9 cellular contexts compared by ENCODE assay signal in the genomic region with DNA sequence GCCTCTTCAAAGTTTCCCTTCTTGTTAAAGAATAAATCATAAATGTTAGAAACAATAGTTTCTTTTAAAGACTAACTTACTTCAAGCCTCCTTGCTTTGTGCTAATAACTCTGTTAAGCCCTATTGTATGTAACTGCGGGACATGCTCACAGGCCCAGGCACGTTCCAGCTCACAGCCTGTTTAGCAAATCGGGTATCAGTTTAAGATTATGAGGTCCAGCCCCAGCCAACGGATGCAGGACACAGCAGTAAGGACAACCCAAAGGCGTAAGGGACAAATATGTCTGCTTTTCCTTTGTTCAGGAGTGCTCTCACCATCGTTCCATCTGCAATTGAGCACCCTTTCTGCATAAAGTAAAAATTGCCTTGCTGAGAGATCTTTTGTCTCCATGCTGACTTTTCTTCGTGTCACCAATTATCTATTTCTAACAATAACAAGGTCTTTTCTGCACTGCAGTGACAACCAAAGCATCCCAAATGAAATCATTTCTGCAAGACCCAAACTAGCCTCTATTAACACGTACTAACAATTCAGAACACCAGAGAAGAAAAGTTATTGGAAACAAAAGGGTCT. TPM values are rescaled to one million over a fixed set of nuclear protein-coding genes. Genes with fewer than 3 reads are reported as not detected.
DNase-seq lines count a peak whose midpoint lies in the region; ATAC-seq, FAIRE-seq and TF ChIP-seq lines count a peak whose summit lies in the region.
"Had no signal": no experiment of that assay in that cellular context is flagged by ENCODE, and none has a peak within 500 bp of the region (broad histone marks: within the 10 kb centered on the region; RNA-seq: fewer than 3 reads in every experiment).

No MANE protein-coding gene starts in this region.

- H3K9me3 ChIP-seq in OCI-LY1 (ENCODE audit: low read length) = no peaks in the 10 kb centered on the region
- H3K9me3 ChIP-seq in endodermal cell (ENCODE audit: control insufficient read depth, low read length) = peaks cover 9% of the 10 kb centered on the region
- H3K9me3 ChIP-seq in neuron (ENCODE audit: low read length) = no peaks in the 10 kb centered on the region
- H3K9me3 ChIP-seq in body of pancreas = no peaks in the 10 kb centered on the region
- H3K9me3 ChIP-seq: mucosa of descending colon had no signal

- H3K9me3 Mint-ChIP-seq in endodermal cell = peaks cover 4% of the 10 kb centered on the region

- H3K9ac ChIP-seq in OCI-LY1 (ENCODE audit: low read length) = peak overlapping the region; percentile 96
- H3K9ac ChIP-seq in endodermal cell (ENCODE audit: extremely low read depth, low read length, poor library complexity, severe bottlenecking) = no peak overlapping the region

- H3K27ac Mint-ChIP-seq in endodermal cell = peak overlapping the region; percentile 100

- peak overlapping the region; percentile 86 for H3K4me2 ChIP-seq in OCI-LY1 (ENCODE audit: low read length)

- no peaks in the 10 kb centered on the region for H3F3A ChIP-seq in OCI-LY1 (ENCODE audit: insufficient read depth, low read length)

- WGBS in endodermal cell (ENCODE audit: insufficient coverage in 1 of 2, insufficient read length in 1 of 2), 2 experiments = 89 to 94% methylated on average over 7 to 8 of the region's 8 CpGs
- 89 to 92% methylated on average over 8 of the region's 8 CpGs for WGBS in body of pancreas, 2 donors

- no peak for TF ChIP-seq CTCF in D721Med (IDR thresholded peaks at IDR 0.05; ENCODE audit: insufficient read depth, missing control alignments)
- no peak for TF ChIP-seq CTCF in OCI-LY1 (IDR thresholded peaks at IDR 0.05; ENCODE audit: low read length)
- TF ChIP-seq CTCF in endodermal cell (conservative IDR thresholded peaks at IDR 0.05) = no peak
- TF ChIP-seq CTCF in body of pancreas (IDR thresholded peaks at IDR 0.05) = no peak

- H3K36me3 Mint-ChIP-seq in endodermal cell (ENCODE audit: low read depth) = peaks cover 11% of the 10 kb centered on the region

- H3K4me1 ChIP-seq in OCI-LY1 (ENCODE audit: insufficient read depth, low read length, severe bottlenecking) (peaks cover 22% of the 10 kb centered on the region), endodermal cell (ENCODE audit: control insufficient read depth, insufficient read depth, low read length) (no peaks in the 10 kb centered on the region), neuron (ENCODE audit: insufficient read depth, low read length) (peaks cover 18% of the 10 kb centered on the region), body of pancreas (peaks cover 27% of the 10 kb centered on the region)

- peak; percentile 51 for FAIRE-seq in D721Med (lab: Jason Lieb, UNC)

- peaks cover 32% of the 10 kb centered on the region for H3K4me1 Mint-ChIP-seq in endodermal cell

- no peak for ATAC-seq in HG02759 (IDR thresholded peaks at IDR 0.05; ENCODE audit: unreplicated experiment)
- ATAC-seq in body of pancreas = no peak
- ATAC-seq: mucosa of descending colon had no signal

- H2AFZ ChIP-seq in OCI-LY1 (ENCODE audit: low read length) = no peak overlapping the region
- H2AFZ ChIP-seq in neuron (ENCODE audit: low read depth, low read length) = no peak overlapping the region

- H3K27me3 Mint-ChIP-seq in endodermal cell (ENCODE audit: insufficient read depth) = no peaks in the 10 kb centered on the region

- peaks cover 23% of the 10 kb centered on the region for H3K79me2 ChIP-seq in OCI-LY1 (ENCODE audit: insufficient read depth, low read length)

- H3K36me3 ChIP-seq in OCI-LY1 (ENCODE audit: insufficient read depth, low read length) (peaks cover 12% of the 10 kb centered on the region), endodermal cell (ENCODE audit: control insufficient read depth, insufficient read depth, low read length) (peaks cover 17% of the 10 kb centered on the region), neuron (ENCODE audit: insufficient read depth, low read length) (peaks cover 10% of the 10 kb centered on the region), body of pancreas (replicated peaks in 1 of 2; ENCODE audit: insufficient read depth in 1 of 2, low read depth in 2 of 2) (peaks cover 0 to 2% of the 10 kb centered on the region in 2 donors)

- no peak for TF ChIP-seq POLR2A in body of pancreas (IDR thresholded peaks at IDR 0.05)

- H3K4me3 Mint-ChIP-seq in endodermal cell = peak overlapping the region; percentile 87

- no peaks in the 10 kb centered on the region for H3K9me2 ChIP-seq in OCI-LY1 (ENCODE audit: low read depth, low read length)

- H4K20me1 ChIP-seq in OCI-LY1 (ENCODE audit: insufficient read depth, low read length) = no peaks in the 10 kb centered on the region

- H3K27me3 ChIP-seq in OCI-LY1 (ENCODE audit: insufficient read depth, low read length) (no peaks in the 10 kb centered on the region), endodermal cell (ENCODE audit: control insufficient read depth, insufficient read depth, low read length, poor library complexity, severe bottlenecking) (no peaks in the 10 kb centered on the region), neuron (ENCODE audit: insufficient read depth, low read length) (no peaks in the 10 kb centered on the region), body of pancreas (no peaks in the 10 kb centered on the region)

- intact Hi-C loops in body of pancreas (cut with DNase I) = loop anchor here (10.0 kb wide), 1 partner anchor 52 kb away; the partner anchor contains the start of gene TMEM14B

- DNase-seq in D721Med (ENCODE audit: insufficient read length, low spot score) (no peak), endodermal cell (peak; percentile 62), HuH-7.5 (ENCODE audit: low spot score) (no peak), body of pancreas (no peak)
- no peak for DNase-seq in stimulated activated CD4-positive, alpha-beta T cell treated with anti-CD3 and anti-CD28 coated beads, Interleukin-1b, Interleukin-23, amount 100 ng/mL, for 48 hours

- H3K4me3 ChIP-seq in OCI-LY1 (ENCODE audit: low read depth, low read length, poor library complexity, severe bottlenecking) (peak overlapping the region; percentile 93), endodermal cell (ENCODE audit: low read length) (peak overlapping the region; percentile 93), neuron (ENCODE audit: low read length) (peak overlapping the region; percentile 87), body of pancreas (no peak overlapping the region)

- H3K27ac ChIP-seq in OCI-LY1 (ENCODE audit: low read depth, low read length, poor library complexity, severe bottlenecking) (no peak overlapping the region), endodermal cell (ENCODE audit: low read depth, low read length) (no peak overlapping the region), body of pancreas (no peak overlapping the region)

RNA-seq across cellular contexts. Expression of gene C6orf52, which starts 1.4 kb away (rescaled TPM):
- total RNA-seq in endodermal cell = 1 to 10 TPM; 1.7 to 1.9 TPM
- 3.9 TPM for polyA plus RNA-seq in endodermal cell (2013, experiment 1 of 2)
- 3.4 TPM for polyA plus RNA-seq in endodermal cell (2013, experiment 2 of 2)
- total RNA-seq in body of pancreas = not detected

RNA-seq across cellular contexts. Expression of gene PAK1IP1, which starts 1.7 kb away (rescaled TPM):
- total RNA-seq in endodermal cell (10 to 100 TPM; 15.3 to 16.8 TPM), body of pancreas (1 to 10 TPM; 2.1 to 8.6 TPM)
- 18.2 TPM for polyA plus RNA-seq in endodermal cell (2013, experiment 1 of 2)
- polyA plus RNA-seq in endodermal cell (2013, experiment 2 of 2) = 17.8 TPM

RNA-seq across cellular contexts. Expression of gene TMEM14C, which starts 29.8 kb away (rescaled TPM):
- 100 to 1,000 TPM; 102 to 118 TPM for total RNA-seq in endodermal cell
- 149 TPM for polyA plus RNA-seq in endodermal cell (2013, experiment 1 of 2)
- 146 TPM for polyA plus RNA-seq in endodermal cell (2013, experiment 2 of 2)
- total RNA-seq in body of pancreas = 10 to 100 TPM; 31.6 to 61.0 TPM

RNA-seq across cellular contexts. Expression of gene TMEM14B, which starts 54.6 kb away (rescaled TPM):
- 100 to 1,000 TPM; 165 to 242 TPM for total RNA-seq in endodermal cell
- 111 TPM for polyA plus RNA-seq in endodermal cell (2013, experiment 1 of 2)
- polyA plus RNA-seq in endodermal cell (2013, experiment 2 of 2) = 120 TPM
- 10 to 100 TPM; 49.3 to 49.4 TPM for total RNA-seq in body of pancreas

Comparison
In these comparisons a context has a peak if more than half of its experiments do, and no peak if none do; other contexts are left out.
1. H3K4me3 ChIP-seq: peak in OCI-LY1 (single experiment), endodermal cell (single experiment) and neuron (single experiment); none in body of pancreas (0 of 2).